In the genomic region with DNA sequence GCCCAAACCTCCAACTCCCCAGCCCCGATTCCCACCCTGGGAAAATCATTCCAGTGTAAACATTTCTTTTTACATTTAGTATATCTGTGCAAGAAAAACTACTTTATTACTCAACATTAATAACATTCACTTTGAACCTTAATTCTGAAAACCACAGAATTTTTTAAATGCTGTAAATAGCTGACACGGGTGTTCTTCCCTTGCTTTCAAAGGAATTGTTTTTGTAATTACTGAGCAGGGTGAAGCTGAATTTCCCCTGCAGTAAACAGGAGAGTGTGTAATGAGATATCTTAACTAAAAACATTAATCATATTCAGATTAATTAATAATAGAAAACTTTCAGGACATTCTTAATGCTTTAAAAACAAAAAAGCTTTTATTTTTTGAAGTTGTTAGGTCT, we compare ENCODE assay signal across 13 cellular contexts.
DNase-seq lines count a peak whose midpoint lies in the region; ATAC-seq, FAIRE-seq and TF ChIP-seq lines count a peak whose summit lies in the region.
"Had no signal": no experiment of that assay in that cellular context is flagged by ENCODE, and none has a peak within 500 bp of the region (broad histone marks: within the 10 kb centered on the region; RNA-seq: fewer than 3 reads in every experiment).

No MANE protein-coding gene starts in this region.

- no peaks in the 10 kb centered on the region for H3K27me3 Mint-ChIP-seq in neural crest cell (ENCODE audit: low read depth)
- H3K27me3 Mint-ChIP-seq in activated T-helper 17 cell treated with anti-CD3 and anti-CD28 coated beads, Interleukin-2, amount 50 U/mL, for 72 hours = no peaks in the 10 kb centered on the region
- H3K27me3 Mint-ChIP-seq: activated naive CD8-positive, alpha-beta T cell had no signal

- no peaks in the 10 kb centered on the region for H3K36me3 Mint-ChIP-seq in neural crest cell (ENCODE audit: low read depth)
- H3K36me3 Mint-ChIP-seq in activated T-helper 17 cell treated with anti-CD3 and anti-CD28 coated beads, Interleukin-2, amount 50 U/mL, for 72 hours (ENCODE audit: low read depth) = no peaks in the 10 kb centered on the region
- H3K36me3 Mint-ChIP-seq: activated naive CD8-positive, alpha-beta T cell had no signal

- no peaks in the 10 kb centered on the region for H3K36me3 ChIP-seq in tibial artery

- peak overlapping the region; percentile 47 to 65 for H3K27ac ChIP-seq in tibial artery

- intact Hi-C loops in tibial artery (cut with DNase I; ENCODE audit: low total_unique reads) = no loop called here

- peak overlapping the region; percentile 60 for H3K4me3 Mint-ChIP-seq in neural crest cell
- H3K4me3 Mint-ChIP-seq in activated T-helper 17 cell treated with anti-CD3 and anti-CD28 coated beads, Interleukin-2, amount 50 U/mL, for 72 hours = no peak overlapping the region
- H3K4me3 Mint-ChIP-seq: activated naive CD8-positive, alpha-beta T cell had no signal

- H3K4me1 ChIP-seq in tibial artery = peaks cover 0 to 29% (median 24%) of the 10 kb centered on the region in 4 donors

- H3K4me3 ChIP-seq in tibial artery = no peak overlapping the region

- TF ChIP-seq CTCF in neural crest cell (conservative IDR thresholded peaks at IDR 0.05) (no peak), tibial artery (IDR thresholded peaks at IDR 0.05) (no peak)

- peak; percentile 95 for FAIRE-seq in endometrium (lab: Jason Lieb, UNC)

- ATAC-seq in GM19351 (IDR thresholded peaks at IDR 0.05; ENCODE audit: unreplicated experiment) = no peak
- ATAC-seq in activated T-helper 17 cell treated with anti-CD3 and anti-CD28 coated beads, Interleukin-2, amount 50 U/mL, for 72 hours (replicated peaks) = no peak

- H3K27me3 ChIP-seq in tibial artery = no peaks in the 10 kb centered on the region

- peak overlapping the region; percentile 72 for H3K27ac Mint-ChIP-seq in neural crest cell (ENCODE audit: unreplicated experiment)
- no peak overlapping the region for H3K27ac Mint-ChIP-seq in activated T-helper 17 cell treated with anti-CD3 and anti-CD28 coated beads, Interleukin-2, amount 50 U/mL, for 72 hours
- H3K27ac Mint-ChIP-seq: activated naive CD8-positive, alpha-beta T cell had no signal

- H3K9me3 Mint-ChIP-seq in neural crest cell = no peaks in the 10 kb centered on the region
- H3K9me3 Mint-ChIP-seq in activated T-helper 17 cell treated with anti-CD3 and anti-CD28 coated beads, Interleukin-2, amount 50 U/mL, for 72 hours = no peaks in the 10 kb centered on the region

- no peaks in the 10 kb centered on the region for H3K9me3 ChIP-seq in tibial artery

- peaks cover 76% of the 10 kb centered on the region for H3K4me1 Mint-ChIP-seq in neural crest cell
- peaks cover 11% of the 10 kb centered on the region for H3K4me1 Mint-ChIP-seq in activated T-helper 17 cell treated with anti-CD3 and anti-CD28 coated beads, Interleukin-2, amount 50 U/mL, for 72 hours

- DNase-seq in NCI-H1105 treated with DMSO at 0.1 percent for 48 hours (lab: John Stamatoyannopoulos, UW) (peak; percentile 16), NCI-H1105 (lab: John Stamatoyannopoulos, UW) (no peak), neural crest cell (ENCODE audit: low read depth, low spot score) (no peak), tibial artery (no peak), KG1 (lab: John Stamatoyannopoulos, UW) (no peak)
- DNase-seq: 8988T, DND-41, GOT3, NCI-H774 had no signal
